Comparison of ENCODE assay signal across 8 cellular contexts in the genomic region with DNA sequence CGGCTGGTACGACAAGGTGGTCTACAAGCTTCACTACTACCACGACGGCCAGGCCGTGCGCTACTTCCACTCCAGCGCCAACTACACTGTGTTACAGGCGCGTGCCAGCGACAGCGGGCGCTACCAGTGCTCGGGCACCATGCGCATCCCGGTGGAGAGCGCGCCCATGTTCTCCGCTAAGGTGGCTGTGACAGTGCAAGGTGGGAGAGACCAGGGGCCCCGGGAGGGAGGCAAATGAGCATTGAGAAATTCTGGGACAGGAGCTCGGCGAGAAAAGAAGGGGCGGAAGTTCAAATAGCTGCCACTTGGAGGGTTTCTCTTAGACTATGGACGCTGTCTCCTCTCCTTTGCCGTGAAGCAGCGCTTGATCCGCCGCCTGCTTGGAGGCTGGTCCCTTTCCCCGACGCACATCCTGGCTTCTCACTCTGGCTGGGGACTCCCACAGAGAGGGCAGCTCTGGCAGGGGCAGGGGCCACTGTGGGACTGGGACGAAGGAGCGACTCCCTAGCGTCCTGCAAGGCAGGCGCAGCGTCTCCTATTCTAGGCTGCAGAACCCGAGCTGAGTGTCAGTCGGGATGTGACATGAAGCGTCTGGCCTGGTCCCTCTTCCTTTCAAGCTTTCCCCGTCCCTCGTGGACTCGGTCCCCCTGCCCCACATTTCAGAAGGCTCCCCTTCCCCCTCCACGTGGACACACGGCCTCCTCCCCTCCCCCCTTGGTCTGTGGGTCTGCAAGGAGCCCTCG. TPM values are rescaled to one million over a fixed set of nuclear protein-coding genes. Genes with fewer than 3 reads are reported as not detected.
DNase-seq lines count a peak whose midpoint lies in the region; ATAC-seq and TF ChIP-seq lines count a peak whose summit lies in the region.

No MANE protein-coding gene starts in this region.

- no peaks in the 10 kb centered on the region for H3K27me3 ChIP-seq in osteoblast (ENCODE audit: insufficient read depth, low read length)

- DNase-seq in ACHN (peak; percentile 50), RKO (ENCODE audit: low spot score) (peak; percentile 57), head of caudate nucleus (peak; percentile 30 to 80 (median 58)), osteoblast (ENCODE audit: insufficient read length, low spot score, missing footprints) (peak; percentile 91), cortex of kidney (lab: John Stamatoyannopoulos, UW) (no peak)

- H3K9me3 ChIP-seq in osteoblast (ENCODE audit: low read depth, low read length) = no peaks in the 10 kb centered on the region

- intact Hi-C loops in head of caudate nucleus (cut with DNase I) = no loop called here

- peak overlapping the region; percentile 84 for H3K27ac ChIP-seq in osteoblast (ENCODE audit: low read depth, low read length)

- H3K36me3 Mint-ChIP-seq in activated naive CD4-positive, alpha-beta T cell treated with anti-CD3 and anti-CD28 coated beads, Interleukin-2, amount 50 U/mL, for 24 hours = no peaks in the 10 kb centered on the region

- peak; percentile 45 for TF ChIP-seq CTCF in osteoblast (IDR thresholded peaks at IDR 0.05; ENCODE audit: extremely low read depth, low read depth, low read length)

- peaks cover 36% of the 10 kb centered on the region for H3K4me1 ChIP-seq in osteoblast (ENCODE audit: insufficient read depth, low read length)

- peak overlapping the region; percentile 93 for H2AFZ ChIP-seq in osteoblast (ENCODE audit: low read length)

- peaks cover 3% of the 10 kb centered on the region for H3K79me2 ChIP-seq in osteoblast (ENCODE audit: insufficient read depth, low read length)

- no peaks in the 10 kb centered on the region for H4K20me1 ChIP-seq in osteoblast (ENCODE audit: insufficient read depth, low read length)

- peak overlapping the region; percentile 90 for H3K4me3 Mint-ChIP-seq in activated naive CD4-positive, alpha-beta T cell treated with anti-CD3 and anti-CD28 coated beads, Interleukin-2, amount 50 U/mL, for 24 hours

- peak overlapping the region; percentile 98 for H3K4me2 ChIP-seq in osteoblast (ENCODE audit: insufficient read depth, low read length)

- H3K4me3 ChIP-seq in osteoblast (ENCODE audit: insufficient read depth, low read length) = peak overlapping the region; percentile 86

- H3K27me3 Mint-ChIP-seq in activated naive CD4-positive, alpha-beta T cell treated with anti-CD3 and anti-CD28 coated beads, Interleukin-2, amount 50 U/mL, for 24 hours = peaks cover 6% of the 10 kb centered on the region

- in situ Hi-C loops in ACHN (cut with HindIII; ENCODE audit: low pct_ligation_motif_present, low pct_unique_long_range_greater_than_20kb, low sequenced_read_pairs) = no loop called here

- H3K4me1 Mint-ChIP-seq in activated naive CD4-positive, alpha-beta T cell treated with anti-CD3 and anti-CD28 coated beads, Interleukin-2, amount 50 U/mL, for 24 hours = peaks cover 49% of the 10 kb centered on the region

- H3K36me3 ChIP-seq in osteoblast (ENCODE audit: insufficient read depth, low read length) = no peaks in the 10 kb centered on the region

- H3K9me3 Mint-ChIP-seq in activated naive CD4-positive, alpha-beta T cell treated with anti-CD3 and anti-CD28 coated beads, Interleukin-2, amount 50 U/mL, for 24 hours = no peaks in the 10 kb centered on the region

- H3K27ac Mint-ChIP-seq in activated naive CD4-positive, alpha-beta T cell treated with anti-CD3 and anti-CD28 coated beads, Interleukin-2, amount 50 U/mL, for 24 hours = peak overlapping the region; percentile 53

- ATAC-seq in GM18498 (IDR thresholded peaks at IDR 0.05; ENCODE audit: unreplicated experiment) (peak; percentile 21), HG03175 (IDR thresholded peaks at IDR 0.05; ENCODE audit: unreplicated experiment) (peak; percentile 22)

RNA-seq across cellular contexts. Expression of a gene that starts 4.7 kb away (rescaled TPM):
- total RNA-seq in osteoblast = 1.8 TPM in 2 replicates

RNA-seq across cellular contexts. Expression of a gene that starts 19.0 kb away (rescaled TPM):
- total RNA-seq in osteoblast = 0.88 and 1.4 TPM in 2 replicates

RNA-seq across cellular contexts. Expression of a gene that starts 23.5 kb away (rescaled TPM):
- total RNA-seq in osteoblast = 20.6 and 32.1 TPM in 2 replicates

RNA-seq across cellular contexts. Expression of a gene that starts 40.1 kb away (rescaled TPM):
- 28.6 and 30.1 TPM in 2 replicates for total RNA-seq in osteoblast
